In genomic region chr6:105259912-105260889, GRCh38 we compare ENCODE assay signal across 15 cellular contexts.
DNase-seq lines count a peak whose midpoint lies in the region; ATAC-seq and TF ChIP-seq lines count a peak whose summit lies in the region.
"Had no signal": no experiment of that assay in that cellular context is flagged by ENCODE, and none has a peak within 500 bp of the region (broad histone marks: within the 10 kb centered on the region; RNA-seq: fewer than 3 reads in every experiment).

No MANE protein-coding gene starts in this region.

- no peak overlapping the region for H3K4me3 ChIP-seq in HEK293 (ENCODE audit: low read depth, low read length)
- H3K4me3 ChIP-seq in SK-N-SH (ENCODE audit: low read depth in 2 of 2, low read length in 1 of 2): no peak overlapping the region
- H3K4me3 ChIP-seq: body of pancreas, psoas muscle, upper lobe of left lung had no signal

- CTCF ChIA-PET in HEK293 (lab: Yijun Ruan, JAX) (interaction anchor here (0.6 kb wide), 1 partner anchor 58 kb away, joined by 4 read pairs; no protein-coding TSS in a partner anchor), SK-N-SH (lab: Yijun Ruan, JAX) (interaction anchor here (0.9 to 1.4 kb wide), 3 partner anchors 23 to 123 kb away, joined by 3 read pairs; a partner anchor contains a TSS)

- no peaks in the 10 kb centered on the region for H3K27me3 ChIP-seq in SK-N-SH (ENCODE audit: insufficient read depth)
- H3K27me3 ChIP-seq: BE2C, body of pancreas, upper lobe of left lung had no signal

- POLR2A ChIA-PET in HEK293 (lab: Yijun Ruan, JAX): no interaction called here
- POLR2A ChIA-PET in SK-N-SH (lab: Yijun Ruan, JAX): interaction anchor here (0.5 kb wide), 1 partner anchor 166 kb away, joined by 3 read pairs; no protein-coding TSS in a partner anchor

- no peaks in the 10 kb centered on the region for H3F3A ChIP-seq in SK-N-SH (replicated peaks; ENCODE audit: insufficient read depth)

- no peaks in the 10 kb centered on the region for H3K79me2 ChIP-seq in SK-N-SH (ENCODE audit: insufficient read depth)

- peak; percentile 53 for DNase-seq in NCI-H2107 (lab: John Stamatoyannopoulos, UW)
- DNase-seq in SK-N-SH: no peak
- peak; percentile 52 for DNase-seq in left kidney (ENCODE audit: low read depth, low spot score)
- no peak for DNase-seq in kidney glomerular epithelial cell (lab: John Stamatoyannopoulos, UW)
- no peak for DNase-seq in Ammon's horn (ENCODE audit: low spot score)
- DNase-seq: activated gamma-delta T cell; BE2C; body of pancreas; DND-41; effector CD8-positive, alpha-beta T cell; foreskin fibroblast; psoas muscle; upper lobe of left lung had no signal

- H3K9me3 ChIP-seq in HEK293 (ENCODE audit: control insufficient read depth, insufficient read depth, low read depth, low read length) (no peaks in the 10 kb centered on the region), SK-N-SH (no peaks in the 10 kb centered on the region)
- H3K9me3 ChIP-seq: BE2C, body of pancreas, psoas muscle, upper lobe of left lung had no signal

- TF ChIP-seq RAD21 in SK-N-SH (IDR thresholded peaks at IDR 0.05; ENCODE audit: low read length): no peak

- H3K36me3 ChIP-seq in HEK293 (ENCODE audit: control insufficient read depth in 2 of 2, insufficient read depth in 1 of 2, low read length in 2 of 2) (no peaks in the 10 kb centered on the region), SK-N-SH (replicated peaks in 1 of 2; ENCODE audit: control insufficient read depth in 1 of 2, insufficient read depth in 2 of 2, low read length in 1 of 2) (no peaks in the 10 kb centered on the region)
- H3K36me3 ChIP-seq: BE2C, upper lobe of left lung had no signal

- no peaks in the 10 kb centered on the region for H4K20me1 ChIP-seq in SK-N-SH (ENCODE audit: insufficient read depth)

- no peak overlapping the region for H3K9ac ChIP-seq in SK-N-SH

- no peak for TF ChIP-seq EP300 in SK-N-SH (IDR thresholded peaks at IDR 0.05; ENCODE audit: borderline replicate concordance in 1 of 2, low read depth in 1 of 2, low read length in 1 of 2)

- TF ChIP-seq CTCF in HEK293 (tag by site-specific recombination; IDR thresholded peaks at IDR 0.05) (no peak), SK-N-SH (IDR thresholded peaks at IDR 0.05) (no peak)

- 0 out of 2 replicates have a peak overlapping the region, but pooled peaks have one; percentile 48 for H2AFZ ChIP-seq in SK-N-SH (ENCODE audit: low read depth)

- WGBS in SK-N-SH (ENCODE audit: low lambda C conversion rate): 76% methylated on average over 13 of the region's 13 CpGs

- ATAC-seq in HG03108 (IDR thresholded peaks at IDR 0.05; ENCODE audit: unreplicated experiment): no peak
- ATAC-seq: body of pancreas had no signal

- no peaks in the 10 kb centered on the region for H3K9me2 ChIP-seq in SK-N-SH

- H3K4me1 ChIP-seq in HEK293 (ENCODE audit: control insufficient read depth, insufficient read depth, low read length) (peaks cover 19% of the 10 kb centered on the region), SK-N-SH (ENCODE audit: control insufficient read depth in 1 of 2, insufficient read depth in 2 of 2, low read depth in 1 of 2, low read length in 1 of 2) (peaks cover 0 to 6% of the 10 kb centered on the region in 2 experiments; a peak in 2 of 4 replicates)
- H3K4me1 ChIP-seq: body of pancreas had no signal

- H3K27ac ChIP-seq in HEK293 (ENCODE audit: extremely low read depth, low read depth, low read length) (no peak overlapping the region), SK-N-SH (ENCODE audit: low read depth in 2 of 2, low read length in 1 of 2) (no peak overlapping the region)
- H3K27ac ChIP-seq: body of pancreas, psoas muscle, upper lobe of left lung had no signal

- no peak overlapping the region for H3K4me2 ChIP-seq in SK-N-SH

TF ChIP-seq in HEK293, 187 proteins besides CTCF, POLR2A, EP300 and RAD21 (continues in another document):
- TF ChIP-seq SCRT1 (tag by site-specific recombination; IDR thresholded peaks at IDR 0.05; ENCODE audit: borderline replicate concordance) (no peak), PRDM10 (tag by site-specific recombination; IDR thresholded peaks at IDR 0.05) (no peak), OVOL3 (tag by site-specific recombination; IDR thresholded peaks at IDR 0.05) (peak; percentile 73; the same call in 1 of the 2 replicates), KLF16 (tag by site-specific recombination; IDR thresholded peaks at IDR 0.05) (no peak), PRDM1 (tag by site-specific recombination; IDR thresholded peaks at IDR 0.05) (no peak), ZNF549 (tag by site-specific recombination; IDR thresholded peaks at IDR 0.05) (no peak)

TF ChIP-seq in SK-N-SH, 30 proteins besides CTCF, POLR2A, EP300 and RAD21:
- no peak for TF ChIP-seq FOXM1 (IDR thresholded peaks at IDR 0.05; ENCODE audit: low read depth)
- TF ChIP-seq NRF1 (IDR thresholded peaks at IDR 0.05; ENCODE audit: low read depth, low read length): no peak
- no peak for TF ChIP-seq IRF3 (IDR thresholded peaks at IDR 0.05; ENCODE audit: low read depth, low read length)
- TF ChIP-seq USF1 (IDR thresholded peaks at IDR 0.05; ENCODE audit: borderline replicate concordance, low read depth): no peak
- TF ChIP-seq GATA2 (CRISPR knock-in tag; IDR thresholded peaks at IDR 0.05): no peak
- no peak for TF ChIP-seq FOXJ3 (CRISPR knock-in tag; IDR thresholded peaks at IDR 0.05)
TF ChIP-seq in SK-N-SH: peak in this region for 0.

Comparison
In these comparisons a context has a peak if more than half of its experiments do, and no peak if none do; other contexts are left out.
1. DNase-seq: peak in NCI-H2107 (single experiment) and left kidney (single experiment); none in SK-N-SH (single experiment), kidney glomerular epithelial cell (single experiment) and Ammon's horn (single experiment).